In genomic region chr5:78497573-78498533, GRCh38 we compare ENCODE assay signal across 12 cellular contexts.
DNase-seq lines count a peak whose midpoint lies in the region; ATAC-seq and TF ChIP-seq lines count a peak whose summit lies in the region.
"Had no signal": no experiment of that assay in that cellular context is flagged by ENCODE, and none has a peak within 500 bp of the region (broad histone marks: within the 10 kb centered on the region; RNA-seq: fewer than 3 reads in every experiment).

No MANE protein-coding gene starts in this region.

- peaks cover 0 to 6% (median 0%) of the 10 kb centered on the region in 4 donors for H3K4me1 ChIP-seq in right lobe of liver

- WGBS in right lobe of liver (ENCODE audit: insufficient coverage, low coverage, low lambda C conversion rate, missing lambda C conversion rate) = 46% methylated on average over 11 of the region's 13 CpGs

- no peaks in the 10 kb centered on the region for H3K36me3 ChIP-seq in right lobe of liver
- H3K36me3 ChIP-seq: ovary had no signal

- TF ChIP-seq CTCF in GM12865 (IDR thresholded peaks at IDR 0.05; ENCODE audit: insufficient read depth, low read depth, low read length, missing control alignments) (no peak), right lobe of liver (IDR thresholded peaks at IDR 0.05) (no peak)

- peak; percentile 57 for ATAC-seq in GM21825 (IDR thresholded peaks at IDR 0.05; ENCODE audit: unreplicated experiment)
- ATAC-seq in right lobe of liver = peak; percentile 46 to 89 (median 50)

- H3K4me3 ChIP-seq in GM12865 (ENCODE audit: low read depth, low read length) (no peak overlapping the region), right lobe of liver (no peak overlapping the region)
- H3K4me3 ChIP-seq: hepatocyte, ovary had no signal

- intact Hi-C loops in right lobe of liver (cut with DNase I) = no loop called here

- DNase-seq in GM12865 (ENCODE audit: low read depth) = peak; percentile 65
- DNase-seq in NCI-H526 (lab: John Stamatoyannopoulos, UW) = peak; percentile 51 to 64
- DNase-seq in right lobe of liver = peak; percentile 42 to 64 (median 61)
- DNase-seq in NCI-H1105 (lab: John Stamatoyannopoulos, UW) = no peak
- no peak for DNase-seq in NCI-H2081 treated with DMSO at 0.1 percent for 48 hours (lab: John Stamatoyannopoulos, UW)
- DNase-seq in GF-D8 (lab: John Stamatoyannopoulos, UW) = no peak
- no peak for DNase-seq in AML-193 (lab: John Stamatoyannopoulos, UW)
- DNase-seq: DND-41, NCI-H1417 treated with DMSO at 0.1 percent for 48 hours had no signal

- no peaks in the 10 kb centered on the region for H3K27me3 ChIP-seq in right lobe of liver
- H3K27me3 ChIP-seq: hepatocyte, ovary had no signal

- TF ChIP-seq POLR2A in right lobe of liver (IDR thresholded peaks at IDR 0.05) = no peak

- no peaks in the 10 kb centered on the region for H3K9me3 ChIP-seq in right lobe of liver
- H3K9me3 ChIP-seq: ovary had no signal

- H3K27ac ChIP-seq in right lobe of liver = no peak overlapping the region
- H3K27ac ChIP-seq: hepatocyte, ovary had no signal

Comparison
In these comparisons a context has a peak if more than half of its experiments do, and no peak if none do; other contexts are left out.
1. DNase-seq: peak in GM12865 (single experiment), NCI-H526 (2 of 2) and right lobe of liver (3 of 3); none in NCI-H1105 (single experiment), NCI-H2081 treated with DMSO at 0.1 percent for 48 hours (single experiment), GF-D8 (single experiment) and AML-193 (0 of 2).